Comparison of ENCODE assay signal across 10 cellular contexts in genomic region chr7:110534241-110534931, GRCh38.
DNase-seq lines count a peak whose midpoint lies in the region; ATAC-seq and TF ChIP-seq lines count a peak whose summit lies in the region.
"Had no signal": no experiment of that assay in that cellular context is flagged by ENCODE, and none has a peak within 500 bp of the region (broad histone marks: within the 10 kb centered on the region; RNA-seq: fewer than 3 reads in every experiment).

No MANE protein-coding gene starts in this region.

- H3K27ac ChIP-seq in HUES48 (ENCODE audit: low read depth, low read length), result peak overlapping the region; percentile 33
- no peak overlapping the region for H3K27ac ChIP-seq in OCI-LY7 (ENCODE audit: low read depth, low read length, poor library complexity, severe bottlenecking)
- H3K27ac ChIP-seq: ovary had no signal

- POLR2A ChIA-PET in OCI-LY7 (lab: Charles Lee), result no interaction called here

- H3K9me3 ChIP-seq in HUES48 (ENCODE audit: control insufficient read depth, insufficient read depth, low read length) (no peaks in the 10 kb centered on the region), T-helper 17 cell (ENCODE audit: control insufficient read depth, low read length, poor library complexity, severe bottlenecking) (no peaks in the 10 kb centered on the region), OCI-LY7 (ENCODE audit: low read length) (no peaks in the 10 kb centered on the region)
- H3K9me3 ChIP-seq: ovary had no signal

- CTCF ChIA-PET in OCI-LY7 (lab: Charles Lee; ENCODE audit: unreplicated experiment), result no interaction called here

- BruUV-seq in OCI-LY7 (replicated peaks; lab: Mats Ljungman, UMichigan), result no TSS peak

- H3K9me3 Mint-ChIP-seq in glutamatergic neuron (ENCODE audit: unreplicated experiment), result peaks cover 3% of the 10 kb centered on the region
- peaks cover 4% of the 10 kb centered on the region for H3K9me3 Mint-ChIP-seq in activated T-helper 17 cell treated with anti-CD3 and anti-CD28 coated beads, Interleukin-2, amount 50 U/mL, for 72 hours

- H3K4me3 ChIP-seq in HUES48 (ENCODE audit: low read depth, low read length), result no peak overlapping the region
- no peak overlapping the region for H3K4me3 ChIP-seq in OCI-LY7 (ENCODE audit: low read depth, low read length, poor library complexity, severe bottlenecking)
- H3K4me3 ChIP-seq: ovary had no signal

- no peaks in the 10 kb centered on the region for H3K36me3 Mint-ChIP-seq in T-helper 17 cell (ENCODE audit: low read depth)
- H3K36me3 Mint-ChIP-seq in glutamatergic neuron (ENCODE audit: unreplicated experiment), result peaks cover under 1% of the 10 kb centered on the region
- no peaks in the 10 kb centered on the region for H3K36me3 Mint-ChIP-seq in activated T-helper 17 cell treated with anti-CD3 and anti-CD28 coated beads, Interleukin-2, amount 50 U/mL, for 72 hours (ENCODE audit: low read depth)

- H3K4me3 Mint-ChIP-seq in T-helper 17 cell, result peak overlapping the region; percentile 25
- no peak overlapping the region for H3K4me3 Mint-ChIP-seq in glutamatergic neuron (ENCODE audit: unreplicated experiment)
- H3K4me3 Mint-ChIP-seq in activated T-helper 17 cell treated with anti-CD3 and anti-CD28 coated beads, Interleukin-2, amount 50 U/mL, for 72 hours, result no peak overlapping the region

- no peak overlapping the region for H2AFZ ChIP-seq in OCI-LY7 (ENCODE audit: low read length)

- DNase-seq in DMS 273 (lab: John Stamatoyannopoulos, UW; ENCODE audit: unreplicated experiment) (peak; percentile 91), T-helper 17 cell (no peak), glutamatergic neuron (no peak), NCI-H1092 treated with DMSO at 0.1 percent for 48 hours (lab: John Stamatoyannopoulos, UW) (no peak), OCI-LY7 (ENCODE audit: low spot score) (no peak), GM20000 (ENCODE audit: low spot score) (no peak)
- DNase-seq: NCI-H524 had no signal

- H3K36me3 ChIP-seq in HUES48 (ENCODE audit: control insufficient read depth, insufficient read depth, low read length) (no peaks in the 10 kb centered on the region), OCI-LY7 (ENCODE audit: insufficient read depth, low read length) (no peaks in the 10 kb centered on the region)
- H3K36me3 ChIP-seq: ovary had no signal

- no peak for ATAC-seq in T-helper 17 cell
- ATAC-seq in activated T-helper 17 cell treated with anti-CD3 and anti-CD28 coated beads, Interleukin-2, amount 50 U/mL, for 72 hours (replicated peaks), result no peak

- no peaks in the 10 kb centered on the region for H3K9me2 ChIP-seq in OCI-LY7 (ENCODE audit: insufficient read depth, low read length)

- H3K9ac ChIP-seq in HUES48 (ENCODE audit: low read depth, low read length), result no peak overlapping the region

- H3K27me3 Mint-ChIP-seq in T-helper 17 cell, result no peaks in the 10 kb centered on the region
- peaks cover 4% of the 10 kb centered on the region for H3K27me3 Mint-ChIP-seq in glutamatergic neuron (ENCODE audit: unreplicated experiment)
- no peaks in the 10 kb centered on the region for H3K27me3 Mint-ChIP-seq in activated T-helper 17 cell treated with anti-CD3 and anti-CD28 coated beads, Interleukin-2, amount 50 U/mL, for 72 hours

- no peaks in the 10 kb centered on the region for H3K79me2 ChIP-seq in OCI-LY7 (ENCODE audit: insufficient read depth, low read depth, low read length)

- peak overlapping the region; percentile 2 for H3K27ac Mint-ChIP-seq in T-helper 17 cell
- H3K27ac Mint-ChIP-seq in glutamatergic neuron (ENCODE audit: unreplicated experiment), result peak overlapping the region; percentile 52
- no peak overlapping the region for H3K27ac Mint-ChIP-seq in activated T-helper 17 cell treated with anti-CD3 and anti-CD28 coated beads, Interleukin-2, amount 50 U/mL, for 72 hours

- H3K4me1 Mint-ChIP-seq in T-helper 17 cell (no peaks in the 10 kb centered on the region), glutamatergic neuron (ENCODE audit: low read depth, unreplicated experiment) (peaks cover 10% of the 10 kb centered on the region)
- no peaks in the 10 kb centered on the region for H3K4me1 Mint-ChIP-seq in activated T-helper 17 cell treated with anti-CD3 and anti-CD28 coated beads, Interleukin-2, amount 50 U/mL, for 72 hours

- TF ChIP-seq CTCF in glutamatergic neuron (IDR thresholded peaks at IDR 0.05; ENCODE audit: partially characterized antibody, unreplicated experiment), result no peak
- TF ChIP-seq CTCF in OCI-LY7 (conservative IDR thresholded peaks at IDR 0.05; ENCODE audit: low read length), result no peak
- TF ChIP-seq CTCF in GM20000 (IDR thresholded peaks at IDR 0.05; ENCODE audit: extremely low read depth, missing control alignments), result no peak

- intact Hi-C loops in OCI-LY7 (cut with micrococcal nuclease; ENCODE audit: unreplicated experiment), result no loop called here

- H4K20me1 ChIP-seq in OCI-LY7 (ENCODE audit: insufficient read depth, low read length), result no peaks in the 10 kb centered on the region

- H3K4me1 ChIP-seq in HUES48 (ENCODE audit: control insufficient read depth, insufficient read depth, low read length) (0 out of 2 replicates have a peak, but pooled peaks cover 3% of the 10 kb centered on the region), OCI-LY7 (ENCODE audit: insufficient read depth, low read length, poor library complexity, severe bottlenecking) (no peaks in the 10 kb centered on the region)

- H3K27me3 ChIP-seq in HUES48 (ENCODE audit: control insufficient read depth, insufficient read depth, low read length), result no peaks in the 10 kb centered on the region
- H3K27me3 ChIP-seq: ovary had no signal

- no peak overlapping the region for H3K4me2 ChIP-seq in OCI-LY7 (ENCODE audit: low read length)
